ENCODE assay signal across 20 cellular contexts in the genomic region with DNA sequence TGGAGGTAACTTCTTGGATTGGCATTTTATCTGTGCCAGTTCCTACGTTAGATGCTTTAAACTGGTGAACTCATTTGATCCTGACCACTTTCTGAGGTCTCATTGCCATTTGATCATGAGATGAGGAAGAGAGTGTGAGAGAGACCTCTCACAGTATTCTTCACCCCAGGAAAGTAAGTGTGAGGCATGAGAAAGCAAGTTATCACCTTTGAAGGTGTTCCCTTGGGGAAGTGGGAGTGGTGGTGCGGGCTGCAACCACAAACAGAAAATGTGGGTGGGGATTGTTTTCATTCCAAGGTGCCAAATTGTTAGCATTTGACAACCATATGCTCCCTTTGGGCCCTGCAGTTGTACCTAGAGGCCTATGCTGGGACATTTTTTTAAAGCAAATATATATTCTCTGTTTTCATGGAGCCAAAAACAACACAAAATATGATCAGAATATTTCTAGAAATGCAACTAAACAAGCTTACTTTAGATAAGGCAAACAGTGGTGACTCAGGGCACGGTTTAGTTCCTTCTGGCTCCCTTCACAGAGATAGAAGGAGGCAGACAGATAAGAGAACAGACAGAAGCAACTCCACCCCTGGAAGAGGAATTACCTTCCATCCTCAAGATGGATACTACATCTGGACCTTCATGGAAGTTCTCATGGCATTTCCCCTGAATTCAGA.
DNase-seq lines count a peak whose midpoint lies in the region; ATAC-seq and TF ChIP-seq lines count a peak whose summit lies in the region.
"Had no signal": no experiment of that assay in that cellular context is flagged by ENCODE, and none has a peak within 500 bp of the region (broad histone marks: within the 10 kb centered on the region; RNA-seq: fewer than 3 reads in every experiment).

No MANE protein-coding gene starts in this region.

- peaks cover 11% of the 10 kb centered on the region for H3K4me1 Mint-ChIP-seq in endodermal cell
- H3K4me1 Mint-ChIP-seq: activated CD4-positive, alpha-beta T cell treated with anti-CD3 and anti-CD28 coated beads for 36 hours; central memory CD8-positive, alpha-beta T cell; GM23338; stimulated activated memory B cell treated with anti-CD40 and anti-IgM and Interleukin-4, amounts not matched to agents 10 μg/mL and 1 μg/mL and 100 μg/mL, for 72 hours had no signal

- H2AFZ ChIP-seq in PC-9, result peak overlapping the region; percentile 59
- H2AFZ ChIP-seq: GM23338 had no signal

- no peak overlapping the region for H3K4me3 Mint-ChIP-seq in endodermal cell
- H3K4me3 Mint-ChIP-seq: activated CD4-positive, alpha-beta T cell treated with anti-CD3 and anti-CD28 coated beads for 36 hours; CD8-positive, alpha-beta T cell; central memory CD8-positive, alpha-beta T cell; GM23338; stimulated activated memory B cell treated with anti-CD40 and anti-IgM and Interleukin-4, amounts not matched to agents 10 μg/mL and 1 μg/mL and 100 μg/mL, for 72 hours had no signal

- 64 to 75% methylated on average over 3 of the region's 3 CpGs for WGBS in endodermal cell (ENCODE audit: insufficient coverage in 1 of 2, insufficient read length in 1 of 2), 2 experiments
- WGBS in mesodermal cell (ENCODE audit: insufficient coverage in 2 of 2), 2 experiments, result 41 to 83% methylated on average over 1 to 2 of the region's 3 CpGs

- H3K36me3 ChIP-seq in PC-9 (ENCODE audit: low read depth), result peaks cover 4% of the 10 kb centered on the region; the same call in 1 of the 2 replicates
- H3K36me3 ChIP-seq in endodermal cell (ENCODE audit: control insufficient read depth, insufficient read depth, low read length), result no peaks in the 10 kb centered on the region
- no peaks in the 10 kb centered on the region for H3K36me3 ChIP-seq in mesodermal cell (ENCODE audit: control insufficient read depth, insufficient read depth, low read length)
- H3K36me3 ChIP-seq: adrenal gland, right atrium auricular region had no signal

- no peak overlapping the region for H3K9ac ChIP-seq in endodermal cell (ENCODE audit: extremely low read depth, low read length, poor library complexity, severe bottlenecking)

- H3K27ac Mint-ChIP-seq in endodermal cell, result peak overlapping the region; percentile 53
- H3K27ac Mint-ChIP-seq: activated CD4-positive, alpha-beta T cell treated with anti-CD3 and anti-CD28 coated beads for 36 hours; CD8-positive, alpha-beta T cell; GM23338; stimulated activated memory B cell treated with anti-CD40 and anti-IgM and Interleukin-4, amounts not matched to agents 10 μg/mL and 1 μg/mL and 100 μg/mL, for 72 hours had no signal

- TF ChIP-seq CTCF in PC-9 (conservative IDR thresholded peaks at IDR 0.05) (no peak), endodermal cell (conservative IDR thresholded peaks at IDR 0.05) (no peak), GM20000 (IDR thresholded peaks at IDR 0.05; ENCODE audit: extremely low read depth, missing control alignments) (no peak)

- no peak for ATAC-seq in HG03442 (IDR thresholded peaks at IDR 0.05; ENCODE audit: unreplicated experiment)
- ATAC-seq: activated CD4-positive, alpha-beta T cell treated with anti-CD3 and anti-CD28 coated beads for 36 hours; CD8-positive, alpha-beta T cell; GM23338; stimulated activated memory B cell treated with anti-CD40 and anti-IgM and Interleukin-4, amounts not matched to agents 10 μg/mL and 1 μg/mL and 100 μg/mL, for 72 hours had no signal

- H3K79me2 ChIP-seq in PC-9 (ENCODE audit: low read depth), result no peaks in the 10 kb centered on the region

- peaks cover 10% of the 10 kb centered on the region for H3K4me1 ChIP-seq in PC-9 (replicated peaks; ENCODE audit: insufficient read depth)
- H3K4me1 ChIP-seq in endodermal cell (ENCODE audit: control insufficient read depth, insufficient read depth, low read length), result no peaks in the 10 kb centered on the region
- H3K4me1 ChIP-seq in mesodermal cell (ENCODE audit: control insufficient read depth, insufficient read depth, low read length, poor library complexity, severe bottlenecking), result peaks cover 3% of the 10 kb centered on the region
- H3K4me1 ChIP-seq: adrenal gland had no signal

- H3K9me2 ChIP-seq in PC-9 (ENCODE audit: insufficient read depth), result no peaks in the 10 kb centered on the region; the same call in 1 of the 2 replicates

- DNase-seq in Daoy (ENCODE audit: low read depth) (peak; percentile 22), PC-9 (peak in 1 of 2 experiments; percentile 33), endodermal cell (peak; percentile 59), Ammon's horn (ENCODE audit: low spot score) (no peak), GM20000 (ENCODE audit: low spot score) (no peak)
- DNase-seq in activated CD4-positive, alpha-beta T cell treated with anti-CD3 and anti-CD28 coated beads for 48 hours, result no peak
- DNase-seq: activated CD4-positive, alpha-beta T cell treated with anti-CD3 and anti-CD28 coated beads for 36 hours; activated effector memory CD4-positive, alpha-beta T cell treated with anti-CD3 and anti-CD28 coated beads, Interleukin-2, amount 50 U/mL, for 16 hours; adrenal gland; CD8-positive, alpha-beta T cell; effector CD4-positive, alpha-beta T cell; kidney glomerular epithelial cell; NCI-H1105; NCI-H524 treated with DMSO at 0.1 percent for 48 hours had no signal

- no peaks in the 10 kb centered on the region for H3K9me3 Mint-ChIP-seq in endodermal cell
- H3K9me3 Mint-ChIP-seq: CD8-positive, alpha-beta T cell; central memory CD8-positive, alpha-beta T cell; GM23338; stimulated activated memory B cell treated with anti-CD40 and anti-IgM and Interleukin-4, amounts not matched to agents 10 μg/mL and 1 μg/mL and 100 μg/mL, for 72 hours had no signal

- H3F3A ChIP-seq in PC-9 (ENCODE audit: insufficient read depth, low read depth), result no peaks in the 10 kb centered on the region

- H3K4me2 ChIP-seq in PC-9, result no peak overlapping the region
- H3K4me2 ChIP-seq: GM23338 had no signal

- CTCF ChIA-PET in PC-9 (lab: Charles Lee), result no interaction called here

- H3K27ac ChIP-seq in PC-9 (peak overlapping the region; percentile 25; the same call in 1 of the 2 replicates), endodermal cell (ENCODE audit: low read depth, low read length) (no peak overlapping the region), mesodermal cell (ENCODE audit: low read depth, low read length, severe bottlenecking) (peak overlapping the region; percentile 1)
- H3K27ac ChIP-seq: adrenal gland, right atrium auricular region had no signal

- no peak overlapping the region for H3K4me3 ChIP-seq in PC-9
- no peak overlapping the region for H3K4me3 ChIP-seq in endodermal cell (ENCODE audit: low read length)
- H3K4me3 ChIP-seq in mesodermal cell (ENCODE audit: extremely low read depth, insufficient read depth, low read length, poor library complexity, severe bottlenecking), result no peak overlapping the region
- H3K4me3 ChIP-seq: adrenal gland, GM23338, right atrium auricular region had no signal

- H3K36me3 Mint-ChIP-seq in endodermal cell (ENCODE audit: low read depth), result no peaks in the 10 kb centered on the region
- H3K36me3 Mint-ChIP-seq: CD8-positive, alpha-beta T cell; stimulated activated memory B cell treated with anti-CD40 and anti-IgM and Interleukin-4, amounts not matched to agents 10 μg/mL and 1 μg/mL and 100 μg/mL, for 72 hours had no signal

- intact Hi-C loops in PC-9 (cut with micrococcal nuclease; ENCODE audit: unreplicated experiment), result no loop called here

- H3K27me3 ChIP-seq in PC-9 (ENCODE audit: insufficient read depth, low read depth), result no peaks in the 10 kb centered on the region
- peaks cover 24% of the 10 kb centered on the region for H3K27me3 ChIP-seq in endodermal cell (ENCODE audit: control insufficient read depth, insufficient read depth, low read length, poor library complexity, severe bottlenecking)
- H3K27me3 ChIP-seq: adrenal gland, right atrium auricular region had no signal

- POLR2A ChIA-PET in PC-9 (lab: Charles Lee; ENCODE audit: unreplicated experiment), result interaction anchor here (0.6 kb wide), 1 partner anchor 23 kb away, joined by 4 read pairs; no protein-coding TSS in a partner anchor

- no TSS peak for BruUV-seq in PC-9 (replicated peaks; lab: Mats Ljungman, UMichigan)

- no peaks in the 10 kb centered on the region for H4K20me1 ChIP-seq in PC-9 (ENCODE audit: insufficient read depth)

- H3K27me3 Mint-ChIP-seq in endodermal cell (ENCODE audit: insufficient read depth), result peaks cover 24% of the 10 kb centered on the region
- H3K27me3 Mint-ChIP-seq: central memory CD8-positive, alpha-beta T cell; stimulated activated memory B cell treated with anti-CD40 and anti-IgM and Interleukin-4, amounts not matched to agents 10 μg/mL and 1 μg/mL and 100 μg/mL, for 72 hours had no signal

- H3K9me3 ChIP-seq in PC-9 (ENCODE audit: insufficient read depth, low read depth), result peaks cover 3% of the 10 kb centered on the region; the same call in 1 of the 2 replicates
- H3K9me3 ChIP-seq in endodermal cell (ENCODE audit: control insufficient read depth, low read length), result peaks cover 6% of the 10 kb centered on the region
- H3K9me3 ChIP-seq in mesodermal cell (ENCODE audit: control insufficient read depth, low read length), result no peaks in the 10 kb centered on the region
- H3K9me3 ChIP-seq: adrenal gland, right atrium auricular region had no signal

Comparison
In these comparisons a context has a peak if more than half of its experiments do, and no peak if none do; other contexts are left out.
1. DNase-seq: peak in Daoy (single experiment) and endodermal cell (single experiment); none in Ammon's horn (single experiment), activated CD4-positive, alpha-beta T cell treated with anti-CD3 and anti-CD28 coated beads for 48 hours (single experiment) and GM20000 (single experiment).